In the genomic region with DNA sequence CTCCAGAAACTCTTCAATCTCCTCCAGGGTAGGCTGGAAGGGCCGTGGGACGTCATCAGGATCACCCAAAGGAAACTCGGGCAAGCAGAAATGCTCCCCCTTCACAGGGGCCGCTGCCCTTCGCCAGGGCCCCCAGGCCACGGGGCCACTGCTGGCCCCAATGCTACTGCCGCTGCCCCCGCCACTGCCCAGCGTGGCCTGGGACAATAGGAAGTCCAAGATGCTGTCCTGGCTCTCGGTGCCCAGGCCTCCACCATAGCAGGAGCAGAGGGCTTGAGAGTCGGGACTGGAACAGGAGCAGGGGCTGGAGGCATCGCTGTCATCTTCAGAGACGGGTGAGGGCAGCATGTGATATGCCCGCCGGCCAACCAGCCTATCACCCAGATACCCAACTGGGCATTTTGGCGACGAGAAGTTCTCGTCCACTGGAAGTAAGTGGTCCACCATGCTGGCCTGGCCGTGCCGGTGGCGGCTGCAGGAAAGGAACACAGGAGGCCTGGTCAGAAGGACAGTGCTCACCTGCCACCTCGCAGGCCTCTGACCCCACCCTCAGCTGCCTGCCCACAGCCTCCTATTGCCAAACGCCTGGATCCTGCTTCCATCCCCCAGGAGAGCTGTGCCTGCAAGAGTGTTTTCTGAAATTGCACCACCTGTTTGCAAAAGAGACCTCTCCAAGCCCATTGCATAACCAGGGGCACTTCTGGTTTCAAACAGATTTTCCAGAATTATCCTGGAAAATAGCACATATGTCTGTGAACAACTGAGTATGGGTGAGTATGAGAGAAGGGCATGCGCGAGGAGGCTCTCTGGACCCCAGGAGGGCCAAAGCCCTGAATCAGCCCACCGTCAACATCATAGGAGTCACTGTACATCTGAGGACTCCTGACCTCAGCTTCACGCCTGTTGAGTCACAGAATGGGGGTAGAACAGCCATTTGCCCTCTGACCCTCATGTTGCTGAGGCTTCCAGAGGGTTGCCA, we compare ENCODE assay signal across 1 cellular context.
TF ChIP-seq lines count a peak whose summit lies in the region.

No MANE protein-coding gene starts in this region.

TF ChIP-seq in HepG2, 621 proteins besides CTCF, POLR2A, EP300 and RAD21 (continues in another document):
- TF ChIP-seq ZNF670 (CRISPR knock-in tag; IDR thresholded peaks at IDR 0.05; ENCODE audit: borderline replicate concordance) (peak; percentile 28; the same call in 1 of the 2 replicates), HNF4A (CRISPR knock-in tag; IDR thresholded peaks at IDR 0.05) (peak; percentile 28; the same call in 1 of the 2 replicates), ZNF747 (CRISPR knock-in tag; IDR thresholded peaks at IDR 0.05; ENCODE audit: borderline replicate concordance) (no peak), MIXL1 (CRISPR knock-in tag; IDR thresholded peaks at IDR 0.05) (no peak), HES4 (CRISPR knock-in tag; IDR thresholded peaks at IDR 0.05; ENCODE audit: borderline replicate concordance) (no peak), HDAC2 (CRISPR knock-in tag; IDR thresholded peaks at IDR 0.05) (peak; percentile 16; the same call in 1 of the 2 replicates), PHB2 (IDR thresholded peaks at IDR 0.05; ENCODE audit: partially characterized antibody) (no peak), IKZF1 (IDR thresholded peaks at IDR 0.05) (no peak), HNF4G (IDR thresholded peaks at IDR 0.05; ENCODE audit: borderline replicate concordance, low read depth, low read length) (peak; percentile 45; the same call in 1 of the 2 replicates), HNF4G (CRISPR knock-in tag; IDR thresholded peaks at IDR 0.05; ENCODE audit: borderline replicate concordance, low read depth) (no peak), SMC3 (IDR thresholded peaks at IDR 0.05; ENCODE audit: low read length) (no peak), CEBPG (CRISPR knock-in tag; IDR thresholded peaks at IDR 0.05) (peak; percentile 56), ZNF605 (CRISPR knock-in tag; IDR thresholded peaks at IDR 0.05) (no peak), ZNF614 (CRISPR knock-in tag; IDR thresholded peaks at IDR 0.05; ENCODE audit: borderline replicate concordance) (no peak), KLF9 (CRISPR knock-in tag; IDR thresholded peaks at IDR 0.05; ENCODE audit: low read depth) (no peak), NR1H2 (CRISPR knock-in tag; IDR thresholded peaks at IDR 0.05; ENCODE audit: borderline replicate concordance, low read depth) (no peak), LCORL (IDR thresholded peaks at IDR 0.05) (no peak), LCORL (CRISPR knock-in tag; IDR thresholded peaks at IDR 0.05) (peak; percentile 80), MIER3 (CRISPR knock-in tag; IDR thresholded peaks at IDR 0.05; ENCODE audit: borderline replicate concordance) (peak; percentile 20; the same call in 1 of the 2 replicates), ZNF558 (CRISPR knock-in tag; IDR thresholded peaks at IDR 0.05; ENCODE audit: borderline replicate concordance) (no peak), MAFF (IDR thresholded peaks at IDR 0.05; ENCODE audit: low read depth, low read length) (peak; percentile 41), SOX6 (IDR thresholded peaks at IDR 0.05) (no peak), SOX6 (CRISPR knock-in tag; IDR thresholded peaks at IDR 0.05) (peak; percentile 35), GATAD2A (CRISPR knock-in tag; IDR thresholded peaks at IDR 0.05) (peak; percentile 41), ZNF749 (CRISPR knock-in tag; IDR thresholded peaks at IDR 0.05; ENCODE audit: borderline replicate concordance) (no peak), ZNF343 (CRISPR knock-in tag; IDR thresholded peaks at IDR 0.05) (no peak), RARA (CRISPR knock-in tag; IDR thresholded peaks at IDR 0.05) (peak; percentile 80), YEATS4 (CRISPR knock-in tag; IDR thresholded peaks at IDR 0.05; ENCODE audit: borderline replicate concordance) (no peak), KMT2A (CRISPR knock-in tag; IDR thresholded peaks at IDR 0.05) (no peak)
- TF ChIP-seq, protein P1, sequence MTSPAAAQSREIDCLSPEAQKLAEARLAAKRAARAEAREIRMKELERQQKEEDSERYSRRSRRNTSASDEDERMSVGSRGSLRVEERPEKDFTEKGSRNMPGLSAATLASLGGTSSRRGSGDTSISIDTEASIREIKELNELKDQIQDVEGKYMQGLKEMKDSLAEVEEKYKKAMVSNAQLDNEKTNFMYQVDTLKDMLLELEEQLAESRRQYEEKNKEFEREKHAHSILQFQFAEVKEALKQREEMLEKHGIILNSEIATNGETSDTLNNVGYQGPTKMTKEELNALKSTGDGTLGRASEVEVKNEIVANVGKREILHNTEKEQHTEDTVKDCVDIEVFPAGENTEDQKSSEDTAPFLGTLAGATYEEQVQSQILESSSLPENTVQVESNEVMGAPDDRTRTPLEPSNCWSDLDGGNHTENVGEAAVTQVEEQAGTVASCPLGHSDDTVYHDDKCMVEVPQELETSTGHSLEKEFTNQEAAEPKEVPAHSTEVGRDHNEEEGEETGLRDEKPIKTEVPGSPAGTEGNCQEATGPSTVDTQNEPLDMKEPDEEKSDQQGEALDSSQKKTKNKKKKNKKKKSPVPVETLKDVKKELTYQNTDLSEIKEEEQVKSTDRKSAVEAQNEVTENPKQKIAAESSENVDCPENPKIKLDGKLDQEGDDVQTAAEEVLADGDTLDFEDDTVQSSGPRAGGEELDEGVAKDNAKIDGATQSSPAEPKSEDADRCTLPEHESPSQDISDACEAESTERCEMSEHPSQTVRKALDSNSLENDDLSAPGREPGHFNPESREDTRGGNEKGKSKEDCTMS (CRISPR knock-in tag; conservative IDR thresholded peaks at IDR 0.05) = no peak
- TF ChIP-seq, protein P2, sequence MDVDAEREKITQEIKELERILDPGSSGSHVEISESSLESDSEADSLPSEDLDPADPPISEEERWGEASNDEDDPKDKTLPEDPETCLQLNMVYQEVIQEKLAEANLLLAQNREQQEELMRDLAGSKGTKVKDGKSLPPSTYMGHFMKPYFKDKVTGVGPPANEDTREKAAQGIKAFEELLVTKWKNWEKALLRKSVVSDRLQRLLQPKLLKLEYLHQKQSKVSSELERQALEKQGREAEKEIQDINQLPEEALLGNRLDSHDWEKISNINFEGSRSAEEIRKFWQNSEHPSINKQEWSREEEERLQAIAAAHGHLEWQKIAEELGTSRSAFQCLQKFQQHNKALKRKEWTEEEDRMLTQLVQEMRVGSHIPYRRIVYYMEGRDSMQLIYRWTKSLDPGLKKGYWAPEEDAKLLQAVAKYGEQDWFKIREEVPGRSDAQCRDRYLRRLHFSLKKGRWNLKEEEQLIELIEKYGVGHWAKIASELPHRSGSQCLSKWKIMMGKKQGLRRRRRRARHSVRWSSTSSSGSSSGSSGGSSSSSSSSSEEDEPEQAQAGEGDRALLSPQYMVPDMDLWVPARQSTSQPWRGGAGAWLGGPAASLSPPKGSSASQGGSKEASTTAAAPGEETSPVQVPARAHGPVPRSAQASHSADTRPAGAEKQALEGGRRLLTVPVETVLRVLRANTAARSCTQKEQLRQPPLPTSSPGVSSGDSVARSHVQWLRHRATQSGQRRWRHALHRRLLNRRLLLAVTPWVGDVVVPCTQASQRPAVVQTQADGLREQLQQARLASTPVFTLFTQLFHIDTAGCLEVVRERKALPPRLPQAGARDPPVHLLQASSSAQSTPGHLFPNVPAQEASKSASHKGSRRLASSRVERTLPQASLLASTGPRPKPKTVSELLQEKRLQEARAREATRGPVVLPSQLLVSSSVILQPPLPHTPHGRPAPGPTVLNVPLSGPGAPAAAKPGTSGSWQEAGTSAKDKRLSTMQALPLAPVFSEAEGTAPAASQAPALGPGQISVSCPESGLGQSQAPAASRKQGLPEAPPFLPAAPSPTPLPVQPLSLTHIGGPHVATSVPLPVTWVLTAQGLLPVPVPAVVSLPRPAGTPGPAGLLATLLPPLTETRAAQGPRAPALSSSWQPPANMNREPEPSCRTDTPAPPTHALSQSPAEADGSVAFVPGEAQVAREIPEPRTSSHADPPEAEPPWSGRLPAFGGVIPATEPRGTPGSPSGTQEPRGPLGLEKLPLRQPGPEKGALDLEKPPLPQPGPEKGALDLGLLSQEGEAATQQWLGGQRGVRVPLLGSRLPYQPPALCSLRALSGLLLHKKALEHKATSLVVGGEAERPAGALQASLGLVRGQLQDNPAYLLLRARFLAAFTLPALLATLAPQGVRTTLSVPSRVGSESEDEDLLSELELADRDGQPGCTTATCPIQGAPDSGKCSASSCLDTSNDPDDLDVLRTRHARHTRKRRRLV (CRISPR knock-in tag; IDR thresholded peaks at IDR 0.05) = no peak
- TF ChIP-seq, protein P3, sequence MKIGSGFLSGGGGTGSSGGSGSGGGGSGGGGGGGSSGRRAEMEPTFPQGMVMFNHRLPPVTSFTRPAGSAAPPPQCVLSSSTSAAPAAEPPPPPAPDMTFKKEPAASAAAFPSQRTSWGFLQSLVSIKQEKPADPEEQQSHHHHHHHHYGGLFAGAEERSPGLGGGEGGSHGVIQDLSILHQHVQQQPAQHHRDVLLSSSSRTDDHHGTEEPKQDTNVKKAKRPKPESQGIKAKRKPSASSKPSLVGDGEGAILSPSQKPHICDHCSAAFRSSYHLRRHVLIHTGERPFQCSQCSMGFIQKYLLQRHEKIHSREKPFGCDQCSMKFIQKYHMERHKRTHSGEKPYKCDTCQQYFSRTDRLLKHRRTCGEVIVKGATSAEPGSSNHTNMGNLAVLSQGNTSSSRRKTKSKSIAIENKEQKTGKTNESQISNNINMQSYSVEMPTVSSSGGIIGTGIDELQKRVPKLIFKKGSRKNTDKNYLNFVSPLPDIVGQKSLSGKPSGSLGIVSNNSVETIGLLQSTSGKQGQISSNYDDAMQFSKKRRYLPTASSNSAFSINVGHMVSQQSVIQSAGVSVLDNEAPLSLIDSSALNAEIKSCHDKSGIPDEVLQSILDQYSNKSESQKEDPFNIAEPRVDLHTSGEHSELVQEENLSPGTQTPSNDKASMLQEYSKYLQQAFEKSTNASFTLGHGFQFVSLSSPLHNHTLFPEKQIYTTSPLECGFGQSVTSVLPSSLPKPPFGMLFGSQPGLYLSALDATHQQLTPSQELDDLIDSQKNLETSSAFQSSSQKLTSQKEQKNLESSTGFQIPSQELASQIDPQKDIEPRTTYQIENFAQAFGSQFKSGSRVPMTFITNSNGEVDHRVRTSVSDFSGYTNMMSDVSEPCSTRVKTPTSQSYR (CRISPR knock-in tag; IDR thresholded peaks at IDR 0.05; ENCODE audit: borderline replicate concordance) = peak; percentile 63; the same call in 1 of the 2 replicates
- TF ChIP-seq, protein P4, sequence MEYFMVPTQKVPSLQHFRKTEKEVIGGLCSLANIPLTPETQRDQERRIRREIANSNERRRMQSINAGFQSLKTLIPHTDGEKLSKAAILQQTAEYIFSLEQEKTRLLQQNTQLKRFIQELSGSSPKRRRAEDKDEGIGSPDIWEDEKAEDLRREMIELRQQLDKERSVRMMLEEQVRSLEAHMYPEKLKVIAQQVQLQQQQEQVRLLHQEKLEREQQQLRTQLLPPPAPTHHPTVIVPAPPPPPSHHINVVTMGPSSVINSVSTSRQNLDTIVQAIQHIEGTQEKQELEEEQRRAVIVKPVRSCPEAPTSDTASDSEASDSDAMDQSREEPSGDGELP (IDR thresholded peaks at IDR 0.05; ENCODE audit: borderline replicate concordance, low read depth) = peak; percentile 34
- TF ChIP-seq, protein P5, sequence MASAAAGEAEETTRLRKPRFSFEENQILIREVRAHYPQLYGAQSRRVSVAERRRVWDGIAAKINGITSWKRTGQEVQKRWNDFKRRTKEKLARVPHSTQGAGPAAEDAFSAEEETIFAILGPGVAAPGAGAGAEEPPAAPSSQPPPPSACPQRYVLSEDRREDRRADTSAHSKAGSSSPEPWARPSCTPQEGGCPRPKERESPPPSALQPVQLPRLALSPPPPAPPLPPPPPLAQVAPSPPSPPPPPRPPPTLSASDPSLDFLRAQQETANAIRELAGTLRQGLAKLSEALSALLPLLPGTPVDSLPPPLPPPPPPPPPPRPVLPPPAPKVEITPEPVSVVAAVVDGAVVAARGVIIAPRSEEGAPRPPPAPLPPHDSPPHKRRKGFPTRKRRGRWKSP (CRISPR knock-in tag; IDR thresholded peaks at IDR 0.05) = 0 out of 2 replicates have a peak, but pooled peaks have one; percentile 29
- TF ChIP-seq, protein P6, sequence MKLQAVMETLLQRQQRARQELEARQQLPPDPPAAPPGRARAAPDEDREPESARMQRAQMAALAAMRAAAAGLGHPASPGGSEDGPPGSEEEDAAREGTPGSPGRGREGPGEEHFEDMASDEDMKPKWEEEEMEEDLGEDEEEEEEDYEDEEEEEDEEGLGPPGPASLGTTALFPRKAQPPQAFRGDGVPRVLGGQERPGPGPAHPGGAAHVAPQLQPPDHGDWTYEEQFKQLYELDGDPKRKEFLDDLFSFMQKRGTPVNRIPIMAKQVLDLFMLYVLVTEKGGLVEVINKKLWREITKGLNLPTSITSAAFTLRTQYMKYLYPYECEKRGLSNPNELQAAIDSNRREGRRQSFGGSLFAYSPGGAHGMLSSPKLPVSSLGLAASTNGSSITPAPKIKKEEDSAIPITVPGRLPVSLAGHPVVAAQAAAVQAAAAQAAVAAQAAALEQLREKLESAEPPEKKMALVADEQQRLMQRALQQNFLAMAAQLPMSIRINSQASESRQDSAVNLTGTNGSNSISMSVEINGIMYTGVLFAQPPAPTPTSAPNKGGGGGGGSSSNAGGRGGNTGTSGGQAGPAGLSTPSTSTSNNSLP (IDR thresholded peaks at IDR 0.05; ENCODE audit: low read depth, low read length) = 0 out of 2 replicates have a peak, but pooled peaks have one; percentile 25
- TF ChIP-seq, protein P7, sequence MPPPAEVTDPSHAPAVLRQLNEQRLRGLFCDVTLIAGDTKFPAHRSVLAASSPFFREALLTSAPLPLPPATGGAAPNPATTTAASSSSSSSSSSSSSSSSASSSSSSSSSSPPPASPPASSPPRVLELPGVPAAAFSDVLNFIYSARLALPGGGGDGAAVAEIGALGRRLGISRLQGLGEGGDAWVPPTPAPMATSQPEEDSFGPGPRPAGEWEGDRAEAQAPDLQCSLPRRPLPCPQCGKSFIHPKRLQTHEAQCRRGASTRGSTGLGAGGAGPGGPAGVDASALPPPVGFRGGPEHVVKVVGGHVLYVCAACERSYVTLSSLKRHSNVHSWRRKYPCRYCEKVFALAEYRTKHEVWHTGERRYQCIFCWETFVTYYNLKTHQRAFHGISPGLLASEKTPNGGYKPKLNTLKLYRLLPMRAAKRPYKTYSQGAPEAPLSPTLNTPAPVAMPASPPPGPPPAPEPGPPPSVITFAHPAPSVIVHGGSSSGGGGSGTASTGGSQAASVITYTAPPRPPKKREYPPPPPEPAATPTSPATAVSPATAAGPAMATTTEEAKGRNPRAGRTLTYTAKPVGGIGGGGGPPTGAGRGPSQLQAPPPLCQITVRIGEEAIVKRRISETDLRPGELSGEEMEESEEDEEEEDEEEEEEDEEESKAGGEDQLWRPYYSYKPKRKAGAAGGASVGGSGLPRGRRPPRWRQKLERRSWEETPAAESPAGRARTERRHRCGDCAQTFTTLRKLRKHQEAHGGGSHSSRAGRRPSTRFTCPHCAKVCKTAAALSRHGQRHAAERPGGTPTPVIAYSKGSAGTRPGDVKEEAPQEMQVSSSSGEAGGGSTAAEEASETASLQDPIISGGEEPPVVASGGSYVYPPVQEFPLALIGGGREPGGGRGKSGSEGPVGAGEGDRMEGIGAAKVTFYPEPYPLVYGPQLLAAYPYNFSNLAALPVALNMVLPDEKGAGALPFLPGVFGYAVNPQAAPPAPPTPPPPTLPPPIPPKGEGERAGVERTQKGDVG (CRISPR knock-in tag; IDR thresholded peaks at IDR 0.05; ENCODE audit: borderline replicate concordance) = no peak
- TF ChIP-seq, protein P8, sequence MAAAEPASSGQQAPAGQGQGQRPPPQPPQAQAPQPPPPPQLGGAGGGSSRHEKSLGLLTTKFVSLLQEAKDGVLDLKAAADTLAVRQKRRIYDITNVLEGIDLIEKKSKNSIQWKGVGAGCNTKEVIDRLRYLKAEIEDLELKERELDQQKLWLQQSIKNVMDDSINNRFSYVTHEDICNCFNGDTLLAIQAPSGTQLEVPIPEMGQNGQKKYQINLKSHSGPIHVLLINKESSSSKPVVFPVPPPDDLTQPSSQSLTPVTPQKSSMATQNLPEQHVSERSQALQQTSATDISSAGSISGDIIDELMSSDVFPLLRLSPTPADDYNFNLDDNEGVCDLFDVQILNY (CRISPR knock-in tag; conservative IDR thresholded peaks at IDR 0.05) = no peak
